ENCODE assay signal across 18 cellular contexts in genomic region chr4:189507060-189507459, GRCh38.
DNase-seq lines count a peak whose midpoint lies in the region; ATAC-seq, FAIRE-seq and TF ChIP-seq lines count a peak whose summit lies in the region.
"Had no signal": no experiment of that assay in that cellular context is flagged by ENCODE, and none has a peak within 500 bp of the region (broad histone marks: within the 10 kb centered on the region; RNA-seq: fewer than 3 reads in every experiment).

No MANE protein-coding gene starts in this region.

- H3K36me3 ChIP-seq in endothelial cell of umbilical vein (ENCODE audit: control insufficient read depth in 2 of 2, extremely low read depth in 1 of 2, insufficient read depth in 2 of 2, low read length in 2 of 2) (no peaks in the 10 kb centered on the region), smooth muscle cell (ENCODE audit: low read depth) (no peaks in the 10 kb centered on the region), gastroesophageal sphincter (no peaks in the 10 kb centered on the region)

- H3K27ac ChIP-seq in endothelial cell of umbilical vein (ENCODE audit: insufficient read depth, low read depth, low read length) = no peak overlapping the region
- peak overlapping the region; percentile 100 for H3K27ac ChIP-seq in smooth muscle cell (ENCODE audit: low read depth)
- no peak overlapping the region for H3K27ac ChIP-seq in gastroesophageal sphincter

- H3K9ac ChIP-seq in endothelial cell of umbilical vein (replicated peaks; ENCODE audit: extremely low read depth, insufficient read depth, low read length) (no peak overlapping the region), smooth muscle cell (ENCODE audit: low read depth) (no peak overlapping the region)

- TF ChIP-seq POLR2A in endothelial cell of umbilical vein (IDR thresholded peaks at IDR 0.05; ENCODE audit: low read depth, low read length) (no peak), gastroesophageal sphincter (IDR thresholded peaks at IDR 0.05) (no peak)

- no peaks in the 10 kb centered on the region for H3K9me1 ChIP-seq in endothelial cell of umbilical vein (replicated peaks; ENCODE audit: control insufficient read depth, extremely low read depth, insufficient read depth, low read length)

- no peaks in the 10 kb centered on the region for H3K4me1 Mint-ChIP-seq in activated T-helper 2 cell treated with anti-CD3 and anti-CD28 coated beads, Interferon-gamma antibody, Interleukin-2, Interleukin-4, amounts not matched to agents 10 μg/mL and 5 μg/mL and 100 μg/mL, durations not matched to agents 14 hours and 24 hours and 36 hours (ENCODE audit: low read depth)
- H3K4me1 Mint-ChIP-seq: GM23338, H9 had no signal

- no peak for ATAC-seq in gastroesophageal sphincter
- ATAC-seq: GM23338, HCT116 had no signal

- FAIRE-seq in HTR-8/SVneo (lab: Jason Lieb, UNC) = peak; percentile 13
- no peak for FAIRE-seq in endothelial cell of umbilical vein (lab: Jason Lieb, UNC)
- FAIRE-seq: G401.6, GM18507 had no signal

- DNase-seq in HTR-8/SVneo (ENCODE audit: insufficient read length, low spot score) = no peak
- DNase-seq in SW480 (ENCODE audit: low spot score) = peak; percentile 24
- DNase-seq in endothelial cell of umbilical vein (ENCODE audit: low read depth, low spot score) = no peak
- DNase-seq in smooth muscle cell (lab: John Stamatoyannopoulos, UW; ENCODE audit: unreplicated experiment) = no peak
- DNase-seq in hypothalamus (lab: John Stamatoyannopoulos, UW) = no peak
- no peak for DNase-seq in activated T-helper 2 cell treated with anti-CD3 and anti-CD28 coated beads, Interferon-gamma antibody, Interleukin-2, Interleukin-4, amounts not matched to agents 10 μg/mL and 5 μg/mL and 100 μg/mL, durations not matched to agents 14 hours and 24 hours and 36 hours (ENCODE audit: low spot score)
- DNase-seq: C1 segment of cervical spinal cord; Calu3; CD4-positive, alpha-beta memory T cell; COR-L47; DMS53; DMS79 treated with DMSO at 0.1 percent for 48 hours; H9 had no signal

- H3K4me2 ChIP-seq in endothelial cell of umbilical vein (ENCODE audit: insufficient read depth, low read length) (no peak overlapping the region), smooth muscle cell (no peak overlapping the region)
- H3K4me2 ChIP-seq: GM23338 had no signal

- H3F3A ChIP-seq in smooth muscle cell (ENCODE audit: low read depth) = peaks cover 4% of the 10 kb centered on the region

- H2AFZ ChIP-seq in endothelial cell of umbilical vein (ENCODE audit: low read depth, low read length) (no peak overlapping the region), smooth muscle cell (ENCODE audit: low read depth) (no peak overlapping the region)
- H2AFZ ChIP-seq: GM23338 had no signal

- H3K27ac Mint-ChIP-seq in activated T-helper 2 cell treated with anti-CD3 and anti-CD28 coated beads, Interferon-gamma antibody, Interleukin-2, Interleukin-4, amounts not matched to agents 10 μg/mL and 5 μg/mL and 100 μg/mL, durations not matched to agents 14 hours and 24 hours and 36 hours = no peak overlapping the region
- H3K27ac Mint-ChIP-seq: GM23338, H9 had no signal

- dilution Hi-C loops in endothelial cell of umbilical vein (cut with MboI; ENCODE audit: extremely low pct_ligation_motif_present, low sequenced_read_pairs) = no loop called here

- WGBS in smooth muscle cell (ENCODE audit: low lambda C conversion rate) = 87% methylated on average over 2 of the region's 2 CpGs
- WGBS in gastroesophageal sphincter (ENCODE audit: low coverage in 1 of 2), 2 donors = 80% methylated on average over 1 to 2 of the region's 2 CpGs

- no peak overlapping the region for H3K4me3 ChIP-seq in endothelial cell of umbilical vein (replicated peaks in 1 of 3; ENCODE audit: insufficient read depth in 1 of 3, low read depth in 1 of 3, low read length in 3 of 3)
- no peak overlapping the region for H3K4me3 ChIP-seq in smooth muscle cell
- no peak overlapping the region for H3K4me3 ChIP-seq in gastroesophageal sphincter
- H3K4me3 ChIP-seq: GM23338 had no signal

- no peaks in the 10 kb centered on the region for H3K27me3 ChIP-seq in endothelial cell of umbilical vein (ENCODE audit: control insufficient read depth in 2 of 2, insufficient read depth in 2 of 2, low read length in 2 of 2)
- H3K27me3 ChIP-seq in smooth muscle cell (ENCODE audit: low read depth) = no peaks in the 10 kb centered on the region
- H3K27me3 ChIP-seq in gastroesophageal sphincter = no peaks in the 10 kb centered on the region

- H4K20me1 ChIP-seq in endothelial cell of umbilical vein (replicated peaks; ENCODE audit: control insufficient read depth, extremely low read depth, insufficient read depth, low read length) (no peaks in the 10 kb centered on the region), smooth muscle cell (ENCODE audit: low read depth) (no peaks in the 10 kb centered on the region)

- no peaks in the 10 kb centered on the region for H3K4me1 ChIP-seq in endothelial cell of umbilical vein (ENCODE audit: control insufficient read depth, extremely low read depth, insufficient read depth, low read length)
- peaks cover 8% of the 10 kb centered on the region for H3K4me1 ChIP-seq in smooth muscle cell (ENCODE audit: low read depth)
- H3K4me1 ChIP-seq in gastroesophageal sphincter = no peaks in the 10 kb centered on the region

- peaks cover 6% of the 10 kb centered on the region for H3K9me3 Mint-ChIP-seq in activated T-helper 2 cell treated with anti-CD3 and anti-CD28 coated beads, Interferon-gamma antibody, Interleukin-2, Interleukin-4, amounts not matched to agents 10 μg/mL and 5 μg/mL and 100 μg/mL, durations not matched to agents 14 hours and 24 hours and 36 hours

- H3K79me2 ChIP-seq in endothelial cell of umbilical vein (ENCODE audit: control insufficient read depth, insufficient read depth, low read length) (no peaks in the 10 kb centered on the region), smooth muscle cell (ENCODE audit: low read depth) (no peaks in the 10 kb centered on the region)

- CTCF ChIA-PET in endothelial cell of umbilical vein (lab: Charles Lee) = no interaction called here

- no TSS peak for BruUV-seq in endothelial cell of umbilical vein (replicated peaks; lab: Mats Ljungman, UMichigan)

- TF ChIP-seq EP300 in gastroesophageal sphincter (IDR thresholded peaks at IDR 0.05) = no peak

- H3K27me3 Mint-ChIP-seq in activated T-helper 2 cell treated with anti-CD3 and anti-CD28 coated beads, Interferon-gamma antibody, Interleukin-2, Interleukin-4, amounts not matched to agents 10 μg/mL and 5 μg/mL and 100 μg/mL, durations not matched to agents 14 hours and 24 hours and 36 hours (ENCODE audit: low read depth) = no peaks in the 10 kb centered on the region
- H3K27me3 Mint-ChIP-seq: CD4-positive, alpha-beta memory T cell had no signal

- intact Hi-C loops in endothelial cell of umbilical vein (cut with micrococcal nuclease) = no loop called here
- intact Hi-C loops in activated T-helper 2 cell treated with anti-CD3 and anti-CD28 coated beads, Interferon-gamma antibody, Interleukin-2, Interleukin-4, amounts not matched to agents 10 μg/mL and 5 μg/mL and 100 μg/mL, durations not matched to agents 14 hours and 24 hours and 36 hours (cut with micrococcal nuclease) = no loop called here

- TF ChIP-seq CTCF in endothelial cell of umbilical vein (IDR thresholded peaks at IDR 0.05; ENCODE audit: extremely low read depth in 1 of 2, insufficient read depth in 1 of 2, low read depth in 1 of 2, low read length in 2 of 2) = no peak
- TF ChIP-seq CTCF in smooth muscle cell (IDR thresholded peaks at IDR 0.05; ENCODE audit: borderline replicate concordance, insufficient read depth, poor library complexity, severe bottlenecking) = no peak
- no peak for TF ChIP-seq CTCF in gastroesophageal sphincter (IDR thresholded peaks at IDR 0.05)

- POLR2A ChIA-PET in endothelial cell of umbilical vein (lab: Charles Lee) = no interaction called here

- H3K36me3 Mint-ChIP-seq in activated T-helper 2 cell treated with anti-CD3 and anti-CD28 coated beads, Interferon-gamma antibody, Interleukin-2, Interleukin-4, amounts not matched to agents 10 μg/mL and 5 μg/mL and 100 μg/mL, durations not matched to agents 14 hours and 24 hours and 36 hours (ENCODE audit: low read depth) = no peaks in the 10 kb centered on the region
- H3K36me3 Mint-ChIP-seq: CD4-positive, alpha-beta memory T cell had no signal

- no peak overlapping the region for H3K4me3 Mint-ChIP-seq in activated T-helper 2 cell treated with anti-CD3 and anti-CD28 coated beads, Interferon-gamma antibody, Interleukin-2, Interleukin-4, amounts not matched to agents 10 μg/mL and 5 μg/mL and 100 μg/mL, durations not matched to agents 14 hours and 24 hours and 36 hours (ENCODE audit: low read depth)
- H3K4me3 Mint-ChIP-seq: CD4-positive, alpha-beta memory T cell; GM23338; H9 had no signal

- H3K9me3 ChIP-seq in endothelial cell of umbilical vein (replicated peaks; ENCODE audit: control insufficient read depth, insufficient read depth, low read length) = peaks cover 3% of the 10 kb centered on the region
- H3K9me3 ChIP-seq in smooth muscle cell (replicated peaks; ENCODE audit: low read depth) = no peaks in the 10 kb centered on the region
- H3K9me3 ChIP-seq in gastroesophageal sphincter = no peaks in the 10 kb centered on the region

TF ChIP-seq in endothelial cell of umbilical vein, 7 proteins besides CTCF, POLR2A, EP300 and RAD21:
- no peak for TF ChIP-seq EZH2 (IDR thresholded peaks at IDR 0.05; ENCODE audit: borderline replicate concordance, low read depth, low read length, severe bottlenecking)
- TF ChIP-seq, protein P1, sequence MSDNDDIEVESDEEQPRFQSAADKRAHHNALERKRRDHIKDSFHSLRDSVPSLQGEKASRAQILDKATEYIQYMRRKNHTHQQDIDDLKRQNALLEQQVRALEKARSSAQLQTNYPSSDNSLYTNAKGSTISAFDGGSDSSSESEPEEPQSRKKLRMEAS (IDR thresholded peaks at IDR 0.05; ENCODE audit: insufficient read depth, insufficient read length) = peak; percentile 39
